ENCODE assay signal across 1 cellular context in the genomic region with DNA sequence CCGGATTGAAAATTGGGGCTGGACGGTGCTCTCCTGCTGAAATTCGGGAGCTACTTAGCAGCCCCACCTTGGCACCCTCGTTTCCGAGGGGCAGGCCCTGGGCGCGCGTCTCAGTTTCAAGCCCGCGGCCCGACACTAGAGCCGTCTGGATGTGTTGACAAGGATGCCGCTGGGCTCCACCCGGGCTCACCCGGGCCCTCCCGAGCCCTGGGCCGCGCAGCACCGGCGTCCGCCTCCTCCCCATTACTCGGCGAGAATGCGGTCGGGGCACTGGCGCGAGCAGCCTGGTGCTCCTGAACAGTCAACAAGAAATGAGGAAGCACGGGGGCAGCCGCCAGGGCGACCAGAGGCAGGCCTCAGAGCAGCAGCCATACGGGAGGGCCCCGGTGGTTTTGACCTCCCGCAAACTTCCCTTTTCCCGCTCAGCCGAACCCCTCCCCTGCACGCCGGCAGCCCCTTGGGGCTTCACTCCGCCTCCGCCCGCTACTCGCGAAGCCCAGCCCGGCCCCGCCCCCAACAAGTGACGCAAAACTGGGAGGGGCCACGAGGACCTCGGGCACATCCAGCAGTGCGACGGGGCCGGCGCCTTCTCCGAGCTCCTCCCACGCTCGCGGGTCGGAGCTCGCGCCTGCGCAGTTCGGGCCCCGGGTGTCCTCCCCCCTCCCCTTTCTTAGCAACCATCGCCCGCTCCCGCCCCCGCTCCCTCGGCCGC.
TF ChIP-seq lines count a peak whose summit lies in the region.

No MANE protein-coding gene starts in this region.

TF ChIP-seq in K562, 482 proteins besides CTCF, POLR2A, EP300 and RAD21 (continued from another document and continues in another):
- TF ChIP-seq, protein P1, sequence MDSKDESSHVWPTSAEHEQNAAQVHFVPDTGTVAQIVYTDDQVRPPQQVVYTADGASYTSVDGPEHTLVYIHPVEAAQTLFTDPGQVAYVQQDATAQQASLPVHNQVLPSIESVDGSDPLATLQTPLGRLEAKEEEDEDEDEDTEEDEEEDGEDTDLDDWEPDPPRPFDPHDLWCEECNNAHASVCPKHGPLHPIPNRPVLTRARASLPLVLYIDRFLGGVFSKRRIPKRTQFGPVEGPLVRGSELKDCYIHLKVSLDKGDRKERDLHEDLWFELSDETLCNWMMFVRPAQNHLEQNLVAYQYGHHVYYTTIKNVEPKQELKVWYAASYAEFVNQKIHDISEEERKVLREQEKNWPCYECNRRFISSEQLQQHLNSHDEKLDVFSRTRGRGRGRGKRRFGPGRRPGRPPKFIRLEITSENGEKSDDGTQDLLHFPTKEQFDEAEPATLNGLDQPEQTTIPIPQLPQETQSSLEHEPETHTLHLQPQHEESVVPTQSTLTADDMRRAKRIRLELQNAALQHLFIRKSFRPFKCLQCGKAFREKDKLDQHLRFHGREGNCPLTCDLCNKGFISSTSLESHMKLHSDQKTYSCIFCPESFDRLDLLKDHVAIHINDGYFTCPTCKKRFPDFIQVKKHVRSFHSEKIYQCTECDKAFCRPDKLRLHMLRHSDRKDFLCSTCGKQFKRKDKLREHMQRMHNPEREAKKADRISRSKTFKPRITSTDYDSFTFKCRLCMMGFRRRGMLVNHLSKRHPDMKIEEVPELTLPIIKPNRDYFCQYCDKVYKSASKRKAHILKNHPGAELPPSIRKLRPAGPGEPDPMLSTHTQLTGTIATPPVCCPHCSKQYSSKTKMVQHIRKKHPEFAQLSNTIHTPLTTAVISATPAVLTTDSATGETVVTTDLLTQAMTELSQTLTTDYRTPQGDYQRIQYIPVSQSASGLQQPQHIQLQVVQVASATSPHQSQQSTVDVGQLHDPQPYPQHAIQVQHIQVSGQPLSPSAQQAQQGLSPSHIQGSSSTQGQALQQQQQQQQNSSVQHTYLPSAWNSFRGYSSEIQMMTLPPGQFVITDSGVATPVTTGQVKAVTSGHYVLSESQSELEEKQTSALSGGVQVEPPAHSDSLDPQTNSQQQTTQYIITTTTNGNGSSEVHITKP (IDR thresholded peaks at IDR 0.05; ENCODE audit: partially characterized antibody): peak; percentile 51
- TF ChIP-seq SOX6 (IDR thresholded peaks at IDR 0.05): peak; percentile 71
- peak; percentile 85 for TF ChIP-seq MYC (IDR thresholded peaks at IDR 0.05; ENCODE audit: low read depth, low read length)
- peak; percentile 67; the same call in 1 of the 2 replicates for TF ChIP-seq MYC (CRISPR knock-in tag; IDR thresholded peaks at IDR 0.05; ENCODE audit: borderline replicate concordance, low read depth)
- peak; percentile 96 for TF ChIP-seq POLR2G (IDR thresholded peaks at IDR 0.05; ENCODE audit: low read depth, low read length)
- peak; percentile 59; the same call in 1 of the 2 replicates for TF ChIP-seq CBX1 (IDR thresholded peaks at IDR 0.05; ENCODE audit: low read depth)
- no peak for TF ChIP-seq ZNF324 (CRISPR knock-in tag; IDR thresholded peaks at IDR 0.05)
- peak; percentile 78; the same call in 1 of the 2 replicates for TF ChIP-seq ZNF263 (CRISPR knock-in tag; IDR thresholded peaks at IDR 0.05; ENCODE audit: borderline replicate concordance)
- TF ChIP-seq NR2C2 (CRISPR knock-in tag; IDR thresholded peaks at IDR 0.05): peak; percentile 74; the same call in 1 of the 2 replicates
- TF ChIP-seq NR2C2 (tag; IDR thresholded peaks at IDR 0.05): peak; percentile 90
- TF ChIP-seq ATF1 (CRISPR knock-in tag; IDR thresholded peaks at IDR 0.05): peak; percentile 41; the same call in 1 of the 2 replicates
- peak; percentile 82 for TF ChIP-seq ATF1 (tag; IDR thresholded peaks at IDR 0.05)
- TF ChIP-seq ZNF583 (CRISPR knock-in tag; IDR thresholded peaks at IDR 0.05): peak; percentile 83; the same call in 1 of the 2 replicates
- no peak; the same call in 1 of the 2 replicates for TF ChIP-seq NFIC (IDR thresholded peaks at IDR 0.05)
- peak; percentile 48 for TF ChIP-seq KDM5B (IDR thresholded peaks at IDR 0.05; ENCODE audit: insufficient replicate concordance, low read depth, low read length)
- no peak for TF ChIP-seq ZNF316 (IDR thresholded peaks at IDR 0.05)
- TF ChIP-seq TAF9B (IDR thresholded peaks at IDR 0.05; ENCODE audit: partially characterized antibody): peak; percentile 46
- TF ChIP-seq, protein P2, sequence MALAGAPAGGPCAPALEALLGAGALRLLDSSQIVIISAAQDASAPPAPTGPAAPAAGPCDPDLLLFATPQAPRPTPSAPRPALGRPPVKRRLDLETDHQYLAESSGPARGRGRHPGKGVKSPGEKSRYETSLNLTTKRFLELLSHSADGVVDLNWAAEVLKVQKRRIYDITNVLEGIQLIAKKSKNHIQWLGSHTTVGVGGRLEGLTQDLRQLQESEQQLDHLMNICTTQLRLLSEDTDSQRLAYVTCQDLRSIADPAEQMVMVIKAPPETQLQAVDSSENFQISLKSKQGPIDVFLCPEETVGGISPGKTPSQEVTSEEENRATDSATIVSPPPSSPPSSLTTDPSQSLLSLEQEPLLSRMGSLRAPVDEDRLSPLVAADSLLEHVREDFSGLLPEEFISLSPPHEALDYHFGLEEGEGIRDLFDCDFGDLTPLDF (CRISPR knock-in tag; IDR thresholded peaks at IDR 0.05): peak; percentile 95
- TF ChIP-seq RBBP5 (IDR thresholded peaks at IDR 0.05; ENCODE audit: borderline replicate concordance, insufficient read depth, low read length, poor library complexity, severe bottlenecking): peak; percentile 45
- TF ChIP-seq SIN3A (IDR thresholded peaks at IDR 0.05; ENCODE audit: borderline replicate concordance in 2 of 2, control insufficient read depth in 1 of 2, low read depth in 2 of 2, low read length in 2 of 2): peak in 1 of 2 experiments; percentile 14; a peak in 1 of 4 replicates
- TF ChIP-seq, protein P3, sequence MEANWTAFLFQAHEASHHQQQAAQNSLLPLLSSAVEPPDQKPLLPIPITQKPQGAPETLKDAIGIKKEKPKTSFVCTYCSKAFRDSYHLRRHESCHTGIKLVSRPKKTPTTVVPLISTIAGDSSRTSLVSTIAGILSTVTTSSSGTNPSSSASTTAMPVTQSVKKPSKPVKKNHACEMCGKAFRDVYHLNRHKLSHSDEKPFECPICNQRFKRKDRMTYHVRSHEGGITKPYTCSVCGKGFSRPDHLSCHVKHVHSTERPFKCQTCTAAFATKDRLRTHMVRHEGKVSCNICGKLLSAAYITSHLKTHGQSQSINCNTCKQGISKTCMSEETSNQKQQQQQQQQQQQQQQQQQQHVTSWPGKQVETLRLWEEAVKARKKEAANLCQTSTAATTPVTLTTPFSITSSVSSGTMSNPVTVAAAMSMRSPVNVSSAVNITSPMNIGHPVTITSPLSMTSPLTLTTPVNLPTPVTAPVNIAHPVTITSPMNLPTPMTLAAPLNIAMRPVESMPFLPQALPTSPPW (CRISPR knock-in tag; IDR thresholded peaks at IDR 0.05): peak; percentile 99
- TF ChIP-seq CTBP1 (IDR thresholded peaks at IDR 0.05; ENCODE audit: borderline replicate concordance): peak; percentile 67; the same call in 1 of the 2 replicates
- no peak; the same call in 1 of the 2 replicates for TF ChIP-seq ZNF232 (CRISPR knock-in tag; IDR thresholded peaks at IDR 0.05)
- no peak for TF ChIP-seq POLR3A (IDR thresholded peaks at IDR 0.05; ENCODE audit: borderline replicate concordance, extremely low read depth, insufficient read depth, insufficient read length)
- no peak for TF ChIP-seq ELF2 (CRISPR knock-in tag; IDR thresholded peaks at IDR 0.05)
- TF ChIP-seq, protein P4, sequence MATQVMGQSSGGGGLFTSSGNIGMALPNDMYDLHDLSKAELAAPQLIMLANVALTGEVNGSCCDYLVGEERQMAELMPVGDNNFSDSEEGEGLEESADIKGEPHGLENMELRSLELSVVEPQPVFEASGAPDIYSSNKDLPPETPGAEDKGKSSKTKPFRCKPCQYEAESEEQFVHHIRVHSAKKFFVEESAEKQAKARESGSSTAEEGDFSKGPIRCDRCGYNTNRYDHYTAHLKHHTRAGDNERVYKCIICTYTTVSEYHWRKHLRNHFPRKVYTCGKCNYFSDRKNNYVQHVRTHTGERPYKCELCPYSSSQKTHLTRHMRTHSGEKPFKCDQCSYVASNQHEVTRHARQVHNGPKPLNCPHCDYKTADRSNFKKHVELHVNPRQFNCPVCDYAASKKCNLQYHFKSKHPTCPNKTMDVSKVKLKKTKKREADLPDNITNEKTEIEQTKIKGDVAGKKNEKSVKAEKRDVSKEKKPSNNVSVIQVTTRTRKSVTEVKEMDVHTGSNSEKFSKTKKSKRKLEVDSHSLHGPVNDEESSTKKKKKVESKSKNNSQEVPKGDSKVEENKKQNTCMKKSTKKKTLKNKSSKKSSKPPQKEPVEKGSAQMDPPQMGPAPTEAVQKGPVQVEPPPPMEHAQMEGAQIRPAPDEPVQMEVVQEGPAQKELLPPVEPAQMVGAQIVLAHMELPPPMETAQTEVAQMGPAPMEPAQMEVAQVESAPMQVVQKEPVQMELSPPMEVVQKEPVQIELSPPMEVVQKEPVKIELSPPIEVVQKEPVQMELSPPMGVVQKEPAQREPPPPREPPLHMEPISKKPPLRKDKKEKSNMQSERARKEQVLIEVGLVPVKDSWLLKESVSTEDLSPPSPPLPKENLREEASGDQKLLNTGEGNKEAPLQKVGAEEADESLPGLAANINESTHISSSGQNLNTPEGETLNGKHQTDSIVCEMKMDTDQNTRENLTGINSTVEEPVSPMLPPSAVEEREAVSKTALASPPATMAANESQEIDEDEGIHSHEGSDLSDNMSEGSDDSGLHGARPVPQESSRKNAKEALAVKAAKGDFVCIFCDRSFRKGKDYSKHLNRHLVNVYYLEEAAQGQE (CRISPR knock-in tag; IDR thresholded peaks at IDR 0.05; ENCODE audit: low read depth): peak; percentile 87
- TF ChIP-seq, protein P5, sequence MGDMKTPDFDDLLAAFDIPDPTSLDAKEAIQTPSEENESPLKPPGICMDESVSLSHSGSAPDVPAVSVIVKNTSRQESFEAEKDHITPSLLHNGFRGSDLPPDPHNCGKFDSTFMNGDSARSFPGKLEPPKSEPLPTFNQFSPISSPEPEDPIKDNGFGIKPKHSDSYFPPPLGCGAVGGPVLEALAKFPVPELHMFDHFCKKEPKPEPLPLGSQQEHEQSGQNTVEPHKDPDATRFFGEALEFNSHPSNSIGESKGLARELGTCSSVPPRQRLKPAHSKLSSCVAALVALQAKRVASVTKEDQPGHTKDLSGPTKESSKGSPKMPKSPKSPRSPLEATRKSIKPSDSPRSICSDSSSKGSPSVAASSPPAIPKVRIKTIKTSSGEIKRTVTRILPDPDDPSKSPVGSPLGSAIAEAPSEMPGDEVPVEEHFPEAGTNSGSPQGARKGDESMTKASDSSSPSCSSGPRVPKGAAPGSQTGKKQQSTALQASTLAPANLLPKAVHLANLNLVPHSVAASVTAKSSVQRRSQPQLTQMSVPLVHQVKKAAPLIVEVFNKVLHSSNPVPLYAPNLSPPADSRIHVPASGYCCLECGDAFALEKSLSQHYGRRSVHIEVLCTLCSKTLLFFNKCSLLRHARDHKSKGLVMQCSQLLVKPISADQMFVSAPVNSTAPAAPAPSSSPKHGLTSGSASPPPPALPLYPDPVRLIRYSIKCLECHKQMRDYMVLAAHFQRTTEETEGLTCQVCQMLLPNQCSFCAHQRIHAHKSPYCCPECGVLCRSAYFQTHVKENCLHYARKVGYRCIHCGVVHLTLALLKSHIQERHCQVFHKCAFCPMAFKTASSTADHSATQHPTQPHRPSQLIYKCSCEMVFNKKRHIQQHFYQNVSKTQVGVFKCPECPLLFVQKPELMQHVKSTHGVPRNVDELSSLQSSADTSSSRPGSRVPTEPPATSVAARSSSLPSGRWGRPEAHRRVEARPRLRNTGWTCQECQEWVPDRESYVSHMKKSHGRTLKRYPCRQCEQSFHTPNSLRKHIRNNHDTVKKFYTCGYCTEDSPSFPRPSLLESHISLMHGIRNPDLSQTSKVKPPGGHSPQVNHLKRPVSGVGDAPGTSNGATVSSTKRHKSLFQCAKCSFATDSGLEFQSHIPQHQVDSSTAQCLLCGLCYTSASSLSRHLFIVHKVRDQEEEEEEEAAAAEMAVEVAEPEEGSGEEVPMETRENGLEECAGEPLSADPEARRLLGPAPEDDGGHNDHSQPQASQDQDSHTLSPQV (IDR thresholded peaks at IDR 0.05): peak; percentile 97
- peak; percentile 84; the same call in 1 of the 2 replicates for TF ChIP-seq GATAD2A (IDR thresholded peaks at IDR 0.05)
- TF ChIP-seq ZNF354B (CRISPR knock-in tag; IDR thresholded peaks at IDR 0.05): 0 out of 2 replicates have a peak, but pooled peaks have one; percentile 42
- peak; percentile 96 for TF ChIP-seq E2F3 (CRISPR knock-in tag; IDR thresholded peaks at IDR 0.05)
- TF ChIP-seq HMG20B (CRISPR knock-in tag; IDR thresholded peaks at IDR 0.05): no peak
- peak; percentile 90 to 98 for TF ChIP-seq MAZ (CRISPR knock-in tag; conservative IDR thresholded peaks at IDR 0.05 in 1 of 2, IDR thresholded peaks at IDR 0.05 in 1 of 2)
- peak; percentile 61 for TF ChIP-seq ARID1B (IDR thresholded peaks at IDR 0.05)
- 0 out of 2 replicates have a peak, but pooled peaks have one; percentile 15 for TF ChIP-seq ZKSCAN1 (IDR thresholded peaks at IDR 0.05; ENCODE audit: low read depth, low read length)
- TF ChIP-seq POLR2H (tag; IDR thresholded peaks at IDR 0.05; ENCODE audit: low read depth): peak; percentile 78
- 0 out of 2 replicates have a peak, but pooled peaks have one; percentile 75 for TF ChIP-seq RBM14 (IDR thresholded peaks at IDR 0.05; ENCODE audit: borderline replicate concordance, insufficient read depth, low read depth, low read length)
- peak; percentile 97 for TF ChIP-seq RBFOX2 (IDR thresholded peaks at IDR 0.05; ENCODE audit: low read depth, low read length)
- TF ChIP-seq ZNF184 (CRISPR knock-in tag; IDR thresholded peaks at IDR 0.05): no peak
- peak; percentile 35; the same call in 1 of the 2 replicates for TF ChIP-seq BCOR (IDR thresholded peaks at IDR 0.05)
- TF ChIP-seq CAMTA2 (CRISPR knock-in tag; conservative IDR thresholded peaks at IDR 0.05): no peak; the same call in 1 of the 2 replicates
